In genomic region chr20:48702388-48703041, GRCh38 we compare ENCODE assay signal across 14 cellular contexts.
A peak's percentile ranks its signal among the peaks of the same experiment; 100 is the strongest.
DNase-seq lines count a peak whose midpoint lies in the region; ATAC-seq, FAIRE-seq and TF ChIP-seq lines count a peak whose summit lies in the region.
"Had no signal": no experiment of that assay in that cellular context is flagged by ENCODE, and none has a peak within 500 bp of the region (broad histone marks: within the 10 kb centered on the region; RNA-seq: fewer than 3 reads in every experiment).

No MANE protein-coding gene starts in this region.

- no peak overlapping the region for H3K56ac ChIP-seq in H1 (replicated peaks; ENCODE audit: insufficient read length, low read depth, low read length)

- no peaks in the 10 kb centered on the region for H3K79me1 ChIP-seq in H1 (ENCODE audit: low read depth, low read length)

- WGBS in H1 (ENCODE audit: extremely low coverage in 1 of 2, insufficient coverage in 1 of 2, insufficient read length in 1 of 2, insufficient replicate concordance in 2 of 2, low coverage in 1 of 2, low lambda C conversion rate in 2 of 2, missing lambda C conversion rate in 1 of 2), 2 experiments = 89% methylated on average over 11 of the region's 11 CpGs; no CpG with 5 or more reads in 1 of the 2 experiments

- no peak overlapping the region for H3K23ac ChIP-seq in H1 (ENCODE audit: insufficient read length)

- H4K91ac ChIP-seq in H1 (replicated peaks; ENCODE audit: insufficient read length, low read length) = no peak overlapping the region

- no peak for FAIRE-seq in H1 (lab: Jason Lieb, UNC)

- peaks cover 17% of the 10 kb centered on the region for H3K4me1 ChIP-seq in CD8-positive, alpha-beta T cell (ENCODE audit: insufficient read depth, low read length)
- H3K4me1 ChIP-seq in H1 (replicated peaks in 1 of 4; ENCODE audit: control insufficient read depth in 3 of 4, insufficient read depth in 4 of 4, low read length in 3 of 4) = no peaks in the 10 kb centered on the region

- no peaks in the 10 kb centered on the region for H3K79me2 ChIP-seq in H1 (ENCODE audit: control insufficient read depth in 1 of 2, insufficient read depth in 2 of 2, low read length in 2 of 2)

- peaks cover 78% of the 10 kb centered on the region for H3K36me3 Mint-ChIP-seq in CD8-positive, alpha-beta T cell

- peaks cover 30% of the 10 kb centered on the region for H3K36me3 ChIP-seq in CD8-positive, alpha-beta T cell (ENCODE audit: insufficient read depth, low read length)
- H3K36me3 ChIP-seq in H1 (ENCODE audit: control insufficient read depth in 2 of 4, insufficient read depth in 4 of 4, low read length in 3 of 4) = no peaks in the 10 kb centered on the region
- H3K36me3 ChIP-seq: right atrium auricular region had no signal

- H3K18ac ChIP-seq in H1 (ENCODE audit: extremely low read depth, low read length) = no peak overlapping the region

- no peak overlapping the region for H3K4me3 ChIP-seq in CD8-positive, alpha-beta T cell (ENCODE audit: low read depth, low read length)
- H3K4me3 ChIP-seq in H1 (ENCODE audit: extremely low read depth in 1 of 4, insufficient read depth in 2 of 4, low read depth in 3 of 4, low read length in 4 of 4) = no peak overlapping the region
- H3K4me3 ChIP-seq: right atrium auricular region had no signal

- TF ChIP-seq EP300 in H1 (IDR thresholded peaks at IDR 0.05; ENCODE audit: borderline replicate concordance in 1 of 2, low read depth in 2 of 2, low read length in 2 of 2) = no peak

- H3K9ac ChIP-seq in H1 (replicated peaks in 1 of 4; ENCODE audit: extremely low read depth in 1 of 4, low read depth in 3 of 4, low read length in 3 of 4) = no peak overlapping the region

- no peaks in the 10 kb centered on the region for H3K9me3 ChIP-seq in CD8-positive, alpha-beta T cell (ENCODE audit: low read length)
- no peaks in the 10 kb centered on the region for H3K9me3 ChIP-seq in H1 (ENCODE audit: insufficient read depth in 2 of 2, low read depth in 1 of 2, low read length in 1 of 2)
- H3K9me3 ChIP-seq: right atrium auricular region had no signal

- peaks cover 3% of the 10 kb centered on the region; the same call in 1 of the 2 replicates for H3K23me2 ChIP-seq in H1 (ENCODE audit: low read depth, low read length)

- no peak overlapping the region for H4K8ac ChIP-seq in H1 (ENCODE audit: extremely low read depth, insufficient read depth, low read length)

- H3K14ac ChIP-seq in H1 (ENCODE audit: insufficient read length) = no peak overlapping the region

- H2AK5ac ChIP-seq in H1 (ENCODE audit: low read depth, low read length) = no peak overlapping the region

- peak overlapping the region; percentile 13; the same call in 1 of the 2 replicates for H2AFZ ChIP-seq in H1 (ENCODE audit: low read length)

- no peaks in the 10 kb centered on the region for H3K27me3 ChIP-seq in CD8-positive, alpha-beta T cell (ENCODE audit: insufficient read depth, low read length)
- H3K27me3 ChIP-seq in H1 (replicated peaks in 1 of 4; ENCODE audit: control insufficient read depth in 3 of 4, extremely low read depth in 1 of 4, insufficient read depth in 3 of 4, low read length in 3 of 4) = no peaks in the 10 kb centered on the region
- H3K27me3 ChIP-seq: right atrium auricular region had no signal

- no peaks in the 10 kb centered on the region for H3K9me3 Mint-ChIP-seq in CD8-positive, alpha-beta T cell
- H3K9me3 Mint-ChIP-seq: memory B cell, nephron had no signal

- H2BK120ac ChIP-seq in H1 (replicated peaks; ENCODE audit: low read depth, low read length) = no peak overlapping the region

- intact Hi-C loops in CD8-positive, alpha-beta T cell (cut with DNase I, micrococcal nuclease) = no loop called here

- no peak overlapping the region for H2BK15ac ChIP-seq in H1 (ENCODE audit: low read length)

- CTCF ChIA-PET in CD8-positive, alpha-beta T cell (lab: Charles Lee) = interaction anchor here (1.0 kb wide), 1 partner anchor 49 kb away, joined by 4 read pairs; no protein-coding TSS in a partner anchor
- CTCF ChIA-PET in H1 (lab: Charles Lee; ENCODE audit: partially characterized antibody) = interaction anchor here (1.1 to 16.7 kb wide), 4 partner anchors 18 to 43 kb away, joined by 3 to 186 read pairs (median 3); no protein-coding TSS in a partner anchor

- H2BK20ac ChIP-seq in H1 (ENCODE audit: low read length) = no peak overlapping the region

- peaks cover 49% of the 10 kb centered on the region for H3K4me1 Mint-ChIP-seq in CD8-positive, alpha-beta T cell (ENCODE audit: low read depth)

- no peak for DNase-seq in CD8-positive, alpha-beta T cell
- DNase-seq in MV-4-11 (lab: John Stamatoyannopoulos, UW) (peak; percentile 36), H1 (ENCODE audit: low read depth in 1 of 2, low spot score in 2 of 2) (no peak), retina (peak; percentile 72), NCI-H187 treated with DMSO at 0.1 percent for 48 hours (lab: John Stamatoyannopoulos, UW) (no peak), NCI-H1417 treated with DMSO at 0.1 percent for 48 hours (lab: John Stamatoyannopoulos, UW) (no peak)
- no peak for DNase-seq in activated CD8-positive, alpha-beta memory T cell treated with anti-CD3 and anti-CD28 coated beads for 24 hours
- DNase-seq: activated CD4-positive, alpha-beta T cell treated with anti-CD3 and anti-CD28 coated beads for 1 hour; activated gamma-delta T cell; NCI-H226; stimulated activated CD4-positive, alpha-beta T cell treated with anti-CD3 and anti-CD28 coated beads, Interleukin-1b, Interleukin-23, amount 100 ng/mL, for 48 hours had no signal

- no peak overlapping the region for H3K4me3 Mint-ChIP-seq in CD8-positive, alpha-beta T cell
- H3K4me3 Mint-ChIP-seq: memory B cell, nephron had no signal

- no peak overlapping the region for H4K5ac ChIP-seq in H1 (ENCODE audit: insufficient read length, low read depth, low read length)

- no peak overlapping the region for H3K4ac ChIP-seq in H1 (replicated peaks; ENCODE audit: insufficient read length, low read depth, low read length)

- no peak overlapping the region for H3K4me2 ChIP-seq in H1 (ENCODE audit: insufficient read depth in 1 of 2, low read depth in 2 of 2, low read length in 2 of 2)

- no peaks in the 10 kb centered on the region for H3K27me3 Mint-ChIP-seq in CD8-positive, alpha-beta T cell (ENCODE audit: low read depth)
- H3K27me3 Mint-ChIP-seq: memory B cell had no signal

- no peak overlapping the region for H2BK12ac ChIP-seq in H1 (ENCODE audit: low read depth, low read length)

- TF ChIP-seq CTCF in CD8-positive, alpha-beta T cell (IDR thresholded peaks at IDR 0.05) = no peak
- no peak for TF ChIP-seq CTCF in H1 (IDR thresholded peaks at IDR 0.05; ENCODE audit: control extremely low read depth in 1 of 3, insufficient read depth in 1 of 3, low read depth in 1 of 3, low read length in 3 of 3)

- no peak for TF ChIP-seq POLR2A in H1 (IDR thresholded peaks at IDR 0.05; ENCODE audit: control extremely low read depth in 1 of 2, low read depth in 2 of 2, low read length in 2 of 2)

- no peak overlapping the region for H2BK5ac ChIP-seq in H1 (ENCODE audit: low read depth, low read length)

- H4K20me1 ChIP-seq in H1 (replicated peaks in 1 of 2; ENCODE audit: control insufficient read depth in 1 of 2, insufficient read depth in 2 of 2, low read length in 2 of 2) = no peaks in the 10 kb centered on the region

- ATAC-seq in CD8-positive, alpha-beta T cell = no peak

- peak overlapping the region; percentile 18 for H3K27ac Mint-ChIP-seq in CD8-positive, alpha-beta T cell
- H3K27ac Mint-ChIP-seq: nephron had no signal

- no peak overlapping the region for H3K27ac ChIP-seq in CD8-positive, alpha-beta T cell (ENCODE audit: low read depth, low read length)
- no peak overlapping the region for H3K27ac ChIP-seq in H1 (ENCODE audit: low read depth, low read length)
- H3K27ac ChIP-seq: right atrium auricular region had no signal

- TF ChIP-seq RAD21 in H1 (IDR thresholded peaks at IDR 0.05 in 1 of 2, conservative IDR thresholded peaks at IDR 0.05 in 1 of 2; ENCODE audit: low read depth in 2 of 2, low read length in 2 of 2) = no peak

- POLR2A ChIA-PET in CD8-positive, alpha-beta T cell (lab: Charles Lee) = no interaction called here
- POLR2A ChIA-PET in H1 (lab: Charles Lee; ENCODE audit: partially characterized antibody) = no interaction called here

TF ChIP-seq in H1, 55 proteins besides CTCF, POLR2A, EP300 and RAD21:
- no peak for TF ChIP-seq SAP30 (IDR thresholded peaks at IDR 0.05; ENCODE audit: insufficient read depth, insufficient replicate concordance, low read length)
- peak; percentile 46; the same call in 1 of the 2 replicates for TF ChIP-seq CREB1 (IDR thresholded peaks at IDR 0.05)
- no peak for TF ChIP-seq JUN (IDR thresholded peaks at IDR 0.05; ENCODE audit: low read depth, low read length)
- peak; percentile 66; the same call in 1 of the 2 replicates for TF ChIP-seq YY1 (IDR thresholded peaks at IDR 0.05; ENCODE audit: low read depth, low read length)
- peak; percentile 88 for TF ChIP-seq USF2 (IDR thresholded peaks at IDR 0.05; ENCODE audit: low read length)
- TF ChIP-seq NRF1 (IDR thresholded peaks at IDR 0.05; ENCODE audit: low read depth, low read length) = no peak
- TF ChIP-seq SIX5 (IDR thresholded peaks at IDR 0.05; ENCODE audit: low read depth, low read length) = peak; percentile 40; the same call in 1 of the 2 replicates
- TF ChIP-seq ZNF274 (IDR thresholded peaks at IDR 0.05; ENCODE audit: borderline replicate concordance, extremely low read depth, low read length) = no peak

Comparison
In these comparisons a context has a peak if more than half of its experiments do, and no peak if none do; other contexts are left out.
1. DNase-seq: peak in MV-4-11 (single experiment) and retina (single experiment); none in CD8-positive, alpha-beta T cell (0 of 7), H1 (0 of 2), NCI-H187 treated with DMSO at 0.1 percent for 48 hours (single experiment), activated CD8-positive, alpha-beta memory T cell treated with anti-CD3 and anti-CD28 coated beads for 24 hours (single experiment) and NCI-H1417 treated with DMSO at 0.1 percent for 48 hours (single experiment).